In the genomic region with DNA sequence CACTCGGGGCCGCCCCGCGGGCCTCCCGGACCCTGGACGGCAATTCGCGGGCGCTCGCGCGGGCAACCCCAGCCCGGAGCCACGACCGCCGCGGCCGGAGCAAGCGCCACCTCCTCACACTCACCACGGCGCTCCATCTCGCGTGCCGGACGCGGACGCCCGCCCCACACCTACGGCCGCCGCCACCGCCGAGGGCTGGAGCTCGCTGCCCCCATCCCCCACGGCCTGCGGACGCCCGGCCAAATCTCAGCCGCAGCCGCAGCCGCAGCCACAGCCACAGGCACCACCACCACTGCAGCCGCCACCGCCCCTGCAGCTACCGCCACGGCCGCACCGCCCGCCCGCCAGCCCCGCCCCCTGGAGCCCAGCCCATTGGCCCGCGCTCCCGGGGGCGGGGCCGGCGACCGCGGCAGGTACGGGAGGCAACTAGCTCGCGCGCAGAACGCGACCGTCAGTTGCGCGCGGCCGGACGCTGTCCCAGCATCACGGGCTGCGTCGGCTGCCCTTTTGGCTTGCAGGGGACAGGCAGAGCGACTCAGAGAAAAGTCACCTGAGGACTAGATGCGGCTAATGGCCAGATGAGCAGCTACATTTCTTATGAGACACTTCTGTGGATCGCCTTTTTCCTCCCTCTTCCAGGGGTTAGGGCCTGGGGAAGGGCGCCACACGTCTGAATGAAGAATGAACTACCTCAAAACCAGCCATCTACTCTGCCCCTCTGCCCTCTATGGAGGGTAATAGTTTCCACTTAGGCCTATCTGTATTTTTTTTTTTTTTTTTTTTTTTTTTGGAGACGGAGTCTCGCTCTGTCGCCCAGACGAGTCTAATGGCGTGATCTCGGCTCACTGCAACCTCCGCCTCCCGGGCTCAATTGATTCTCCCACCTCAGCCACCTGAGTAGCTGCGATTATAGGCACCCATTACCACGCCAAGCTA, we compare ENCODE assay signal across 8 cellular contexts. TPM values are rescaled to one million over a fixed set of nuclear protein-coding genes. Genes with fewer than 3 reads are reported as not detected.
DNase-seq lines count a peak whose midpoint lies in the region; ATAC-seq and TF ChIP-seq lines count a peak whose summit lies in the region.

A gene with protein sequence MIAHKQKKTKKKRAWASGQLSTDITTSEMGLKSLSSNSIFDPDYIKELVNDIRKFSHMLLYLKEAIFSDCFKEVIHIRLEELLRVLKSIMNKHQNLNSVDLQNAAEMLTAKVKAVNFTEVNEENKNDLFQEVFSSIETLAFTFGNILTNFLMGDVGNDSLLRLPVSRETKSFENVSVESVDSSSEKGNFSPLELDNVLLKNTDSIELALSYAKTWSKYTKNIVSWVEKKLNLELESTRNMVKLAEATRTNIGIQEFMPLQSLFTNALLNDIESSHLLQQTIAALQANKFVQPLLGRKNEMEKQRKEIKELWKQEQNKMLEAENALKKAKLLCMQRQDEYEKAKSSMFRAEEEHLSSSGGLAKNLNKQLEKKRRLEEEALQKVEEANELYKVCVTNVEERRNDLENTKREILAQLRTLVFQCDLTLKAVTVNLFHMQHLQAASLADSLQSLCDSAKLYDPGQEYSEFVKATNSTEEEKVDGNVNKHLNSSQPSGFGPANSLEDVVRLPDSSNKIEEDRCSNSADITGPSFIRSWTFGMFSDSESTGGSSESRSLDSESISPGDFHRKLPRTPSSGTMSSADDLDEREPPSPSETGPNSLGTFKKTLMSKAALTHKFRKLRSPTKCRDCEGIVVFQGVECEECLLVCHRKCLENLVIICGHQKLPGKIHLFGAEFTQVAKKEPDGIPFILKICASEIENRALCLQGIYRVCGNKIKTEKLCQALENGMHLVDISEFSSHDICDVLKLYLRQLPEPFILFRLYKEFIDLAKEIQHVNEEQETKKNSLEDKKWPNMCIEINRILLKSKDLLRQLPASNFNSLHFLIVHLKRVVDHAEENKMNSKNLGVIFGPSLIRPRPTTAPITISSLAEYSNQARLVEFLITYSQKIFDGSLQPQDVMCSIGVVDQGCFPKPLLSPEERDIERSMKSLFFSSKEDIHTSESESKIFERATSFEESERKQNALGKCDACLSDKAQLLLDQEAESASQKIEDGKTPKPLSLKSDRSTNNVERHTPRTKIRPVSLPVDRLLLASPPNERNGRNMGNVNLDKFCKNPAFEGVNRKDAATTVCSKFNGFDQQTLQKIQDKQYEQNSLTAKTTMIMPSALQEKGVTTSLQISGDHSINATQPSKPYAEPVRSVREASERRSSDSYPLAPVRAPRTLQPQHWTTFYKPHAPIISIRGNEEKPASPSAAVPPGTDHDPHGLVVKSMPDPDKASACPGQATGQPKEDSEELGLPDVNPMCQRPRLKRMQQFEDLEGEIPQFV (minus strand): TSS at position 294 of the 936 bp plus-strand sequence. CDS start 5,973 bp downstream, outside the sequence.

- H3K9me3 ChIP-seq in HEK293 (ENCODE audit: control insufficient read depth, insufficient read depth, low read depth, low read length) (no peaks in the 10 kb centered on the region), lower lobe of right lung (no peaks in the 10 kb centered on the region)

- ATAC-seq in lower lobe of right lung: peak; percentile 99

- intact Hi-C loops in lower lobe of right lung (cut with DNase I): no loop called here

- H3K4me1 ChIP-seq in HEK293 (ENCODE audit: control insufficient read depth, insufficient read depth, low read length): peaks cover 9% of the 10 kb centered on the region
- no peaks in the 10 kb centered on the region for H3K4me1 ChIP-seq in lower lobe of right lung

- POLR2A ChIA-PET in HEK293 (lab: Yijun Ruan, JAX): interaction anchor here (0.6 to 3.3 kb wide), 15 partner anchors 9 to 423 kb away, joined by 3 to 32 read pairs (median 4); no protein-coding TSS in a partner anchor

- H3K27ac ChIP-seq in HEK293 (ENCODE audit: extremely low read depth, low read depth, low read length): peak within 1 kb of the TSS; percentile 81
- peak within 1 kb of the TSS; percentile 93 for H3K27ac ChIP-seq in lower lobe of right lung

- H3K36me3 ChIP-seq in HEK293 (ENCODE audit: control insufficient read depth in 2 of 2, insufficient read depth in 1 of 2, low read length in 2 of 2) (no peaks in the 10 kb centered on the region), lower lobe of right lung (no peaks in the 10 kb centered on the region)

- DNase-seq in GM03348 (ENCODE audit: low spot score) (peak; percentile 91), NCI-H1417 (lab: John Stamatoyannopoulos, UW) (peak; percentile 90 to 95 (median 93)), dermis microvascular lymphatic vessel endothelial cell (ENCODE audit: low read depth in 2 of 2) (peak; percentile 65 to 91), lower lobe of right lung (peak; percentile 89), foreskin melanocyte (no peak)
- DNase-seq in activated CD4-positive, CD25-positive, alpha-beta regulatory T cell treated with anti-CD3 and anti-CD28 coated beads, Interleukin-2, amount 50 U/mL, for 72 hours: peak; percentile 48
- DNase-seq in stimulated activated CD4-positive, alpha-beta T cell treated with anti-CD3 and anti-CD28 coated beads, TNF-alpha, amount 100 ng/mL, for 24 hours (ENCODE audit: low read depth in 3 of 3): peak in 2 of 3 experiments; percentile 25 to 65

- H3K27me3 ChIP-seq in lower lobe of right lung (ENCODE audit: low read depth): peaks cover 9% of the 10 kb centered on the region

- TF ChIP-seq CTCF in HEK293 (tag by site-specific recombination; IDR thresholded peaks at IDR 0.05) (peak; percentile 80; the same call in 1 of the 2 replicates), lower lobe of right lung (IDR thresholded peaks at IDR 0.05) (no peak)

- CTCF ChIA-PET in HEK293 (lab: Yijun Ruan, JAX): interaction anchor here (0.6 to 3.9 kb wide), 15 partner anchors 9 to 568 kb away, joined by 3 to 30 read pairs (median 4); no protein-coding TSS in a partner anchor

- H3K4me3 ChIP-seq in HEK293 (ENCODE audit: low read depth, low read length) (peak within 1 kb of the TSS; percentile 92), lower lobe of right lung (peak within 1 kb of the TSS; percentile 74)

TF ChIP-seq in HEK293, 187 proteins besides CTCF, POLR2A, EP300 and RAD21 (continues in another document):
- TF ChIP-seq ZBTB21 (tag by site-specific recombination; IDR thresholded peaks at IDR 0.05) (no peak), EGR2 (tag by site-specific recombination; IDR thresholded peaks at IDR 0.05; ENCODE audit: low read depth) (0 out of 2 replicates have a peak, but pooled peaks have one; percentile 49), ZNF398 (tag by site-specific recombination; IDR thresholded peaks at IDR 0.05) (peak; percentile 48; the same call in 1 of the 2 replicates), ZNF629 (tag by site-specific recombination; IDR thresholded peaks at IDR 0.05) (0 out of 2 replicates have a peak, but pooled peaks have one; percentile 12), GLIS2 (tag by site-specific recombination; IDR thresholded peaks at IDR 0.05) (no peak; the same call in 1 of the 2 replicates), INSM2 (tag by site-specific recombination; IDR thresholded peaks at IDR 0.05) (no peak), PBX3 (CRISPR knock-in tag; IDR thresholded peaks at IDR 0.05) (0 out of 2 replicates have a peak, but pooled peaks have one; percentile 68), ZSCAN30 (tag by site-specific recombination; IDR thresholded peaks at IDR 0.05) (peak; percentile 41)
- TF ChIP-seq, protein P1, sequence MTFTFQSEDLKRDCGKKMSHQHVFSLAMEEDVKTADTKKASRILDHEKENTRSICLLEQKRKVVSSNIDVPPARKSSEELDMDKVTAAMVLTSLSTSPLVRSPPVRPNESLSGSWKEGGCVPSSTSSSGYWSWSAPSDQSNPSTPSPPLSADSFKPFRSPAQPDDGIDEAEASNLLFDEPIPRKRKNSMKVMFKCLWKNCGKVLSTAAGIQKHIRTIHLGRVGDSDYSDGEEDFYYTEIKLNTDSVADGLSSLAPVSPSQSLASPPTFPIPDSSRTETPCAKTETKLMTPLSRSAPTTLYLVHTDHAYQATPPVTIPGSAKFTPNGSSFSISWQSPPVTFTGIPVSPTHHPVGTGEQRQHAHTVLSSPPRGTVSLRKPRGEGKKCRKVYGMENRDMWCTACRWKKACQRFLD (tag by site-specific recombination; IDR thresholded peaks at IDR 0.05): no peak

RNA-seq across cellular contexts. Expression of the gene that starts here (rescaled TPM):
- total RNA-seq in dermis microvascular lymphatic vessel endothelial cell (171 and 226 TPM in 2 replicates), lower lobe of right lung (63.8 TPM)
